ENCODE assay signal across 8 cellular contexts in the genomic region with DNA sequence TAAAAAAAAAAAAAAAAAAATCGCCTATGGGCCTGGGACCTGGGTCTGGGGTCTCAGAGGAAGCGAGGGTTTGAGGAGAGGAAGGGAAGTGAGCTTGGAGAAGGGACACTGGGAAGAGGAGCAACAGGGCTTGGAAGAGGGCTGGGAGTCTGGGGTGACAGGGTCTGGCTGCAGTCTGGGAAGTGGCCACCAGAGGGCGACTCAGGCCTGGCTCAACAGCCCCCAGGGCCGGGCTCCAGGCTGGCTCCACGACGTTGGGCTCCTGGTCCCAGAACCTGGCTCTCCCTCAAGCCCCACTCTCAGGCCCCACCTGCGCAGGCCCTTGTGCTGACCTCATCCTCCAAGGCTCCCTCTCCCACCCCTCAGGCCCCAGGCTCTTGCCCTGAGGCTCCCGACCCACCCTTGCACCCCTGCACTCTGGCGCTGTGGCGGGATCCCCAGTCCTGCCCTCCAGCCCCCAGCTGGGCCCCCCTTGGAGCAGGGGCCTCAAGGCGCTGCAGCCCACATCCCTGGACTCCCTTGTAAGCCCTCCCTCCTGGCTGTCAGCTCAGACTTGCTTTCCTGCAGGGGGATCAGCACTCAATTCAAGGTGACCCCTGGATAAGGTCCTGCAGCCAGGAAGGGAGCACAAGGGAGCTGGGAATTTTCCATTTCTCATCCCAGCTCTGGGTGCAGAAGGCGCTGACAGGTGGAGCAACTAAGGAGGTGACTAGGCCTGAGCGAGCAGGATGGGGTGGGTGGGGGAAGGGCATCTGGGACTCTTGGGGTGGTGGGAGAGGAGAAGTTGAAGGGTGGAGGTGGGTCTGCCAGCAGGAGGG. TPM values are rescaled to one million over a fixed set of nuclear protein-coding genes. Genes with fewer than 3 reads are reported as not detected.
DNase-seq lines count a peak whose midpoint lies in the region; TF ChIP-seq lines count a peak whose summit lies in the region.

No MANE protein-coding gene starts in this region.

- DNase-seq in NCI-H524 (lab: John Stamatoyannopoulos, UW), result peak; percentile 17 to 63
- no peak for DNase-seq in NCI-H524 treated with DMSO at 0.1 percent for 48 hours (lab: John Stamatoyannopoulos, UW)
- DNase-seq in LNCaP clone FGC (ENCODE audit: low read depth), result peak; percentile 22
- DNase-seq in SHP77 (lab: John Stamatoyannopoulos, UW), result peak; percentile 58 to 59
- DNase-seq in activated gamma-delta T cell (lab: John Stamatoyannopoulos, UW), result peak; percentile 47
- peak; percentile 60 to 87 for DNase-seq in foreskin fibroblast
- DNase-seq in occipital lobe (lab: John Stamatoyannopoulos, UW), result peak; percentile 44
- peak; percentile 93 for DNase-seq in testis

- TF ChIP-seq POLR2A in testis (IDR thresholded peaks at IDR 0.05), result no peak

- H3K36me3 ChIP-seq in testis (ENCODE audit: low read depth, missing control alignments), result no peaks in the 10 kb centered on the region

- no peak overlapping the region for H3K27ac ChIP-seq in testis

- intact Hi-C loops in testis (cut with DNase I; ENCODE audit: low total_unique reads), result loop anchor here (5.0 kb wide), 1 partner anchor 223 kb away; the partner anchor contains the start of gene GIGYF1

- H3K4me3 ChIP-seq in LNCaP clone FGC (ENCODE audit: low read depth, low read length), result no peak overlapping the region
- H3K4me3 ChIP-seq in foreskin fibroblast (ENCODE audit: low read depth in 1 of 2, low read length in 2 of 2), result no peak overlapping the region
- H3K4me3 ChIP-seq in testis, result no peak overlapping the region

- TF ChIP-seq CTCF in LNCaP clone FGC (IDR thresholded peaks at IDR 0.05; ENCODE audit: control insufficient read depth, extremely low read depth, insufficient read depth), result peak; percentile 92
- peak; percentile 89 for TF ChIP-seq CTCF in foreskin fibroblast (IDR thresholded peaks at IDR 0.05; ENCODE audit: low read depth, low read length)
- TF ChIP-seq CTCF in testis (IDR thresholded peaks at IDR 0.05), result peak; percentile 88 to 98 (median 97)

- WGBS in testis, 2 donors, result 33 to 36% methylated on average over 11 to 13 of the region's 13 CpGs

- H3K27me3 ChIP-seq in testis, result no peaks in the 10 kb centered on the region

- peaks cover 45% of the 10 kb centered on the region for H3K4me1 ChIP-seq in testis

- no peaks in the 10 kb centered on the region for H3K9me3 ChIP-seq in testis

RNA-seq across cellular contexts. Expression of gene SPACDR, which starts 5.4 kb away (rescaled TPM):
- not detected for total RNA-seq in occipital lobe
- 10 to 100 TPM; 34.0 to 45.8 TPM for total RNA-seq in testis
- 84.9 TPM for polyA plus RNA-seq in testis (ENCODE audit: insufficient read depth, low read depth, low replicate concordance)

RNA-seq across cellular contexts. Expression of gene TSC22D4, which starts 9.6 kb away (rescaled TPM):
- 9.7 TPM for total RNA-seq in occipital lobe
- total RNA-seq in testis, result 100 to 1,000 TPM; 135 to 165 TPM
- polyA plus RNA-seq in testis (ENCODE audit: insufficient read depth, low read depth, low replicate concordance), result 57.4 TPM

RNA-seq across cellular contexts. Expression of gene NYAP1, which starts 14.3 kb away (rescaled TPM):
- total RNA-seq in occipital lobe, result 47.9 TPM
- 10 to 100 TPM; 24.7 to 27.3 TPM for total RNA-seq in testis
- 15.7 TPM for polyA plus RNA-seq in testis (ENCODE audit: insufficient read depth, low read depth, low replicate concordance)

RNA-seq across cellular contexts. Expression of gene PPP1R35, which starts 33.1 kb away (rescaled TPM):
- total RNA-seq in occipital lobe (5.1 TPM), testis (100 to 1,000 TPM in 1 of 2 donors, 10 to 100 TPM in 1; 97.6 to 128 TPM)
- 76.4 TPM for polyA plus RNA-seq in testis (ENCODE audit: insufficient read depth, low read depth, low replicate concordance)

RNA-seq across cellular contexts. Expression of gene MEPCE, which starts 39.8 kb away (rescaled TPM):
- total RNA-seq in occipital lobe, result 25.3 TPM
- 10 to 100 TPM; 74.6 to 89.3 TPM for total RNA-seq in testis
- 182 TPM for polyA plus RNA-seq in testis (ENCODE audit: insufficient read depth, low read depth, low replicate concordance)

Comparison
In these comparisons a context has a peak if more than half of its experiments do, and no peak if none do; other contexts are left out.
1. RNA of gene SPACDR, which starts 5.4 kb away (total RNA-seq): 34.0 to 45.8 TPM in testis; not detected in occipital lobe (single experiment); every median in the first group is over 10 times any median in the second.
2. RNA of gene TSC22D4, which starts 9.6 kb away (total RNA-seq): 135 to 165 TPM in testis; 9.7 TPM in occipital lobe (single experiment); every median in the first group is over 10 times any median in the second.
3. Peak in every context shown above with its lines, with median percentiles within 50 percentile points of each other: CTCF ChIP-seq.